Comparison of ENCODE assay signal across 1 cellular context in the genomic region with DNA sequence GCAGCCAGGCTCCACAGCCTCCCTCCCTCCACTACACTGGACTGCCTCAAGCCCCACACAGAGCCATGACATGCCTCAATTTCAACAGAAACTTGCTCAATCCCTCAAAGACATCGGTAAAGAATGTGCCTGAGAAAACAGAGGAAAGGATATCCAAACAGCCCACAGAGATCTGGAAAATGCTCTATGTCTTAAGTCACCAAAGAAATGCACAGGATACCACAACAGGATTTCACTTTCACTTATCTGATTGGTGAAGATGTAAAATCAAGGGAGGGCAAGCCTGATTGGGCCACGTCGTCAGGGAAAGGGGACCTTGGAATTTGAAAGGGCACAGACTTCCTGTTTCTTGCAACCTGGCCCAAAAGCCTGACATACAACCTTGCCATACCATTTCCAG.
TF ChIP-seq lines count a peak whose summit lies in the region.

No MANE protein-coding gene starts in this region.

TF ChIP-seq in WTC11, 78 proteins besides CTCF, POLR2A, EP300 and RAD21 (continued from another document):
- TF ChIP-seq, protein P1, sequence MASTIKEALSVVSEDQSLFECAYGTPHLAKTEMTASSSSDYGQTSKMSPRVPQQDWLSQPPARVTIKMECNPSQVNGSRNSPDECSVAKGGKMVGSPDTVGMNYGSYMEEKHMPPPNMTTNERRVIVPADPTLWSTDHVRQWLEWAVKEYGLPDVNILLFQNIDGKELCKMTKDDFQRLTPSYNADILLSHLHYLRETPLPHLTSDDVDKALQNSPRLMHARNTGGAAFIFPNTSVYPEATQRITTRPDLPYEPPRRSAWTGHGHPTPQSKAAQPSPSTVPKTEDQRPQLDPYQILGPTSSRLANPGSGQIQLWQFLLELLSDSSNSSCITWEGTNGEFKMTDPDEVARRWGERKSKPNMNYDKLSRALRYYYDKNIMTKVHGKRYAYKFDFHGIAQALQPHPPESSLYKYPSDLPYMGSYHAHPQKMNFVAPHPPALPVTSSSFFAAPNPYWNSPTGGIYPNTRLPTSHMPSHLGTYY (CRISPR knock-in tag; IDR thresholded peaks at IDR 0.05), result no peak
- TF ChIP-seq, protein P2, sequence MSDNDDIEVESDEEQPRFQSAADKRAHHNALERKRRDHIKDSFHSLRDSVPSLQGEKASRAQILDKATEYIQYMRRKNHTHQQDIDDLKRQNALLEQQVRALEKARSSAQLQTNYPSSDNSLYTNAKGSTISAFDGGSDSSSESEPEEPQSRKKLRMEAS (CRISPR knock-in tag; IDR thresholded peaks at IDR 0.05), result no peak
- TF ChIP-seq JAZF1 (CRISPR knock-in tag; IDR thresholded peaks at IDR 0.05) (no peak), NFATC4 (CRISPR knock-in tag; IDR thresholded peaks at IDR 0.05) (no peak), ZNF416 (CRISPR knock-in tag; IDR thresholded peaks at IDR 0.05) (no peak), JUN (CRISPR knock-in tag; IDR thresholded peaks at IDR 0.05) (no peak)
- TF ChIP-seq, protein P3, sequence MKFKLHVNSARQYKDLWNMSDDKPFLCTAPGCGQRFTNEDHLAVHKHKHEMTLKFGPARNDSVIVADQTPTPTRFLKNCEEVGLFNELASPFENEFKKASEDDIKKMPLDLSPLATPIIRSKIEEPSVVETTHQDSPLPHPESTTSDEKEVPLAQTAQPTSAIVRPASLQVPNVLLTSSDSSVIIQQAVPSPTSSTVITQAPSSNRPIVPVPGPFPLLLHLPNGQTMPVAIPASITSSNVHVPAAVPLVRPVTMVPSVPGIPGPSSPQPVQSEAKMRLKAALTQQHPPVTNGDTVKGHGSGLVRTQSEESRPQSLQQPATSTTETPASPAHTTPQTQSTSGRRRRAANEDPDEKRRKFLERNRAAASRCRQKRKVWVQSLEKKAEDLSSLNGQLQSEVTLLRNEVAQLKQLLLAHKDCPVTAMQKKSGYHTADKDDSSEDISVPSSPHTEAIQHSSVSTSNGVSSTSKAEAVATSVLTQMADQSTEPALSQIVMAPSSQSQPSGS (CRISPR knock-in tag; IDR thresholded peaks at IDR 0.05; ENCODE audit: borderline replicate concordance, low read depth), result no peak
- TF ChIP-seq, protein P4, sequence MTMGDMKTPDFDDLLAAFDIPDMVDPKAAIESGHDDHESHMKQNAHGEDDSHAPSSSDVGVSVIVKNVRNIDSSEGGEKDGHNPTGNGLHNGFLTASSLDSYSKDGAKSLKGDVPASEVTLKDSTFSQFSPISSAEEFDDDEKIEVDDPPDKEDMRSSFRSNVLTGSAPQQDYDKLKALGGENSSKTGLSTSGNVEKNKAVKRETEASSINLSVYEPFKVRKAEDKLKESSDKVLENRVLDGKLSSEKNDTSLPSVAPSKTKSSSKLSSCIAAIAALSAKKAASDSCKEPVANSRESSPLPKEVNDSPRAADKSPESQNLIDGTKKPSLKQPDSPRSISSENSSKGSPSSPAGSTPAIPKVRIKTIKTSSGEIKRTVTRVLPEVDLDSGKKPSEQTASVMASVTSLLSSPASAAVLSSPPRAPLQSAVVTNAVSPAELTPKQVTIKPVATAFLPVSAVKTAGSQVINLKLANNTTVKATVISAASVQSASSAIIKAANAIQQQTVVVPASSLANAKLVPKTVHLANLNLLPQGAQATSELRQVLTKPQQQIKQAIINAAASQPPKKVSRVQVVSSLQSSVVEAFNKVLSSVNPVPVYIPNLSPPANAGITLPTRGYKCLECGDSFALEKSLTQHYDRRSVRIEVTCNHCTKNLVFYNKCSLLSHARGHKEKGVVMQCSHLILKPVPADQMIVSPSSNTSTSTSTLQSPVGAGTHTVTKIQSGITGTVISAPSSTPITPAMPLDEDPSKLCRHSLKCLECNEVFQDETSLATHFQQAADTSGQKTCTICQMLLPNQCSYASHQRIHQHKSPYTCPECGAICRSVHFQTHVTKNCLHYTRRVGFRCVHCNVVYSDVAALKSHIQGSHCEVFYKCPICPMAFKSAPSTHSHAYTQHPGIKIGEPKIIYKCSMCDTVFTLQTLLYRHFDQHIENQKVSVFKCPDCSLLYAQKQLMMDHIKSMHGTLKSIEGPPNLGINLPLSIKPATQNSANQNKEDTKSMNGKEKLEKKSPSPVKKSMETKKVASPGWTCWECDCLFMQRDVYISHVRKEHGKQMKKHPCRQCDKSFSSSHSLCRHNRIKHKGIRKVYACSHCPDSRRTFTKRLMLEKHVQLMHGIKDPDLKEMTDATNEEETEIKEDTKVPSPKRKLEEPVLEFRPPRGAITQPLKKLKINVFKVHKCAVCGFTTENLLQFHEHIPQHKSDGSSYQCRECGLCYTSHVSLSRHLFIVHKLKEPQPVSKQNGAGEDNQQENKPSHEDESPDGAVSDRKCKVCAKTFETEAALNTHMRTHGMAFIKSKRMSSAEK (CRISPR knock-in tag; IDR thresholded peaks at IDR 0.05; ENCODE audit: borderline replicate concordance), result no peak
- TF ChIP-seq, protein P5, sequence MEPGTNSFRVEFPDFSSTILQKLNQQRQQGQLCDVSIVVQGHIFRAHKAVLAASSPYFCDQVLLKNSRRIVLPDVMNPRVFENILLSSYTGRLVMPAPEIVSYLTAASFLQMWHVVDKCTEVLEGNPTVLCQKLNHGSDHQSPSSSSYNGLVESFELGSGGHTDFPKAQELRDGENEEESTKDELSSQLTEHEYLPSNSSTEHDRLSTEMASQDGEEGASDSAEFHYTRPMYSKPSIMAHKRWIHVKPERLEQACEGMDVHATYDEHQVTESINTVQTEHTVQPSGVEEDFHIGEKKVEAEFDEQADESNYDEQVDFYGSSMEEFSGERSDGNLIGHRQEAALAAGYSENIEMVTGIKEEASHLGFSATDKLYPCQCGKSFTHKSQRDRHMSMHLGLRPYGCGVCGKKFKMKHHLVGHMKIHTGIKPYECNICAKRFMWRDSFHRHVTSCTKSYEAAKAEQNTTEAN (CRISPR knock-in tag; IDR thresholded peaks at IDR 0.05), result no peak
- TF ChIP-seq, protein P6, sequence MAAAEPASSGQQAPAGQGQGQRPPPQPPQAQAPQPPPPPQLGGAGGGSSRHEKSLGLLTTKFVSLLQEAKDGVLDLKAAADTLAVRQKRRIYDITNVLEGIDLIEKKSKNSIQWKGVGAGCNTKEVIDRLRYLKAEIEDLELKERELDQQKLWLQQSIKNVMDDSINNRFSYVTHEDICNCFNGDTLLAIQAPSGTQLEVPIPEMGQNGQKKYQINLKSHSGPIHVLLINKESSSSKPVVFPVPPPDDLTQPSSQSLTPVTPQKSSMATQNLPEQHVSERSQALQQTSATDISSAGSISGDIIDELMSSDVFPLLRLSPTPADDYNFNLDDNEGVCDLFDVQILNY (CRISPR knock-in tag; IDR thresholded peaks at IDR 0.05), result no peak
- TF ChIP-seq, protein P7, sequence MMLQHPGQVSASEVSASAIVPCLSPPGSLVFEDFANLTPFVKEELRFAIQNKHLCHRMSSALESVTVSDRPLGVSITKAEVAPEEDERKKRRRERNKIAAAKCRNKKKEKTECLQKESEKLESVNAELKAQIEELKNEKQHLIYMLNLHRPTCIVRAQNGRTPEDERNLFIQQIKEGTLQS (CRISPR knock-in tag; conservative IDR thresholded peaks at IDR 0.05), result no peak
